18 cellular contexts compared by ENCODE assay signal in the genomic region with DNA sequence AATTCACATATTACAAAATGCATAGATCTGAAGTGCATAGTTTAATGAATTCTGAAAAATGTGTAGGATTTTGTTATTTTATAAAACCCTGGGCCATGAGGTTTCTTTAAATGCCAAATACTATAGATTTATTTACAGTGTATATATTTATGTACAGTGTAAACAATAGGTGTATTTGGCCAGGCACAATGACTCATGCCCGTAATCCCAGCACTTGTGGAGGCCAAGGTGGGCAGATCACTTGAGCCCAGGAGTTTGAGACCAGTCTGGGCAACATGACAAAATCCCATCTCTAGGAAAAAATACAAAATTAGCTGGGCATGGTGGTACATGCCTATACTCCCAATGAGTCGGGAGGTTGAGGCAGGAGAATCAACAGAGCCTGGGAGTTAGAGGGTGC.
DNase-seq lines count a peak whose midpoint lies in the region; ATAC-seq, FAIRE-seq and TF ChIP-seq lines count a peak whose summit lies in the region.
"Had no signal": no experiment of that assay in that cellular context is flagged by ENCODE, and none has a peak within 500 bp of the region (broad histone marks: within the 10 kb centered on the region; RNA-seq: fewer than 3 reads in every experiment).

No MANE protein-coding gene starts in this region.

- no peaks in the 10 kb centered on the region for H3K27me3 ChIP-seq in HCT116 (ENCODE audit: insufficient read depth, low read length)
- no peaks in the 10 kb centered on the region for H3K27me3 ChIP-seq in Panc1 (ENCODE audit: control insufficient read depth, insufficient read depth, low read length)
- no peaks in the 10 kb centered on the region for H3K27me3 ChIP-seq in mesenchymal stem cell (ENCODE audit: control insufficient read depth in 1 of 2, insufficient read depth in 1 of 2, low read length in 2 of 2)
- H3K27me3 ChIP-seq: BLaER1 treated with 17β-estradiol and CSF1 and Interleukin-3, amounts not matched to agents 10 nM and 100 nM had no signal

- no peak overlapping the region for H3K23ac ChIP-seq in mesenchymal stem cell (ENCODE audit: low read length in 2 of 2)

- no peak overlapping the region for H4K8ac ChIP-seq in mesenchymal stem cell (ENCODE audit: low read length)

- peak overlapping the region; percentile 35 for H2AK5ac ChIP-seq in mesenchymal stem cell (ENCODE audit: low read length, severe bottlenecking)

- no peak overlapping the region for H4K91ac ChIP-seq in mesenchymal stem cell (ENCODE audit: low read length)

- no peak for TF ChIP-seq CTCF in A549 (IDR thresholded peaks at IDR 0.05)
- no peak for TF ChIP-seq CTCF in HCT116 (IDR thresholded peaks at IDR 0.05 in 2 of 3, conservative IDR thresholded peaks at IDR 0.05 in 1 of 3; ENCODE audit: borderline replicate concordance in 1 of 3, insufficient read depth in 1 of 3, low read depth in 2 of 3, low read length in 2 of 3)
- TF ChIP-seq CTCF in Panc1 (IDR thresholded peaks at IDR 0.05), result no peak

- no peaks in the 10 kb centered on the region for H4K20me1 ChIP-seq in HCT116 (ENCODE audit: insufficient read depth)

- H2AFZ ChIP-seq in HCT116 (ENCODE audit: low read depth, low read length, poor library complexity, severe bottlenecking), result no peak overlapping the region
- H2AFZ ChIP-seq in mesenchymal stem cell (ENCODE audit: low read depth, low read length), result no peak overlapping the region
- H2AFZ ChIP-seq: GM23338 had no signal

- TF ChIP-seq EP300 in A549 (IDR thresholded peaks at IDR 0.05), result no peak

- TF ChIP-seq POLR2A in A549 (IDR thresholded peaks at IDR 0.05; ENCODE audit: low read length), result no peak
- TF ChIP-seq POLR2A in HCT116 (IDR thresholded peaks at IDR 0.05; ENCODE audit: borderline replicate concordance, extremely low read depth, insufficient read depth, insufficient read length), result no peak
- TF ChIP-seq POLR2A in H54 (IDR thresholded peaks at IDR 0.05; ENCODE audit: low read depth, low read length), result no peak

- WGBS in A549 (ENCODE audit: missing lambda C conversion rate), result 81% methylated on average over 2 of the region's 2 CpGs
- WGBS in mesenchymal stem cell, result 94% methylated on average over 2 of the region's 2 CpGs

- ATAC-seq in A549 (no peak), HCT116 (no peak), Panc1 (no peak)
- ATAC-seq in activated CD4-positive, CD25-positive, alpha-beta regulatory T cell treated with anti-CD3 and anti-CD28 coated beads, Interleukin-2, amount 50 U/mL, for 24 hours, result no peak
- ATAC-seq: GM23338 had no signal

- no peak overlapping the region for H2BK15ac ChIP-seq in mesenchymal stem cell (ENCODE audit: low read depth, poor library complexity, severe bottlenecking)

- H3K27ac ChIP-seq in A549 (peak overlapping the region in 1 of 2 experiments; percentile 51; a peak in 3 of 6 replicates), HCT116 (ENCODE audit: low read depth, low read length) (peak overlapping the region; percentile 61), Panc1 (ENCODE audit: low read length) (peak overlapping the region; percentile 13; the same call in 1 of the 2 replicates), mesenchymal stem cell (ENCODE audit: low read length, poor library complexity, severe bottlenecking) (no peak overlapping the region)
- H3K27ac ChIP-seq: BLaER1 treated with 17β-estradiol and CSF1 and Interleukin-3, amounts not matched to agents 10 nM and 100 nM; KMS-11 had no signal

- H3K4me1 ChIP-seq in A549 (peaks cover 58% of the 10 kb centered on the region), HCT116 (ENCODE audit: control insufficient read depth in 1 of 2, insufficient read depth in 2 of 2, low read length in 2 of 2) (peaks cover 52 to 62% of the 10 kb centered on the region in 2 experiments), Panc1 (ENCODE audit: control insufficient read depth, insufficient read depth, low read length) (peaks cover 40% of the 10 kb centered on the region), mesenchymal stem cell (ENCODE audit: control insufficient read depth, insufficient read depth, low read depth, low read length) (peaks cover 21% of the 10 kb centered on the region)
- H3K4me1 ChIP-seq: HAP-1 had no signal

- H3K4me2 ChIP-seq in A549, result peak overlapping the region; percentile 40
- H3K4me2 ChIP-seq in HCT116 (ENCODE audit: low read length), result peak overlapping the region; percentile 82
- H3K4me2 ChIP-seq in mesenchymal stem cell (ENCODE audit: low read length, poor library complexity, severe bottlenecking), result no peak overlapping the region
- H3K4me2 ChIP-seq: GM23338, KMS-11 had no signal

- CTCF ChIA-PET in A549 (lab: Yijun Ruan, JAX) (interaction anchor here (0.7 to 2.5 kb wide), 6 partner anchors 9 to 1312 kb away, joined by 3 to 14 read pairs (median 4); no protein-coding TSS in a partner anchor), HCT116 (lab: Charles Lee) (interaction anchor here (5.1 kb wide), 1 partner anchor 15 kb away, joined by 32 read pairs; no protein-coding TSS in a partner anchor), Panc1 (lab: Charles Lee) (no interaction called here)

- H3K4me3 ChIP-seq in A549 (no peak overlapping the region), HCT116 (replicated peaks in 1 of 2; ENCODE audit: low read depth in 1 of 2, low read length in 2 of 2) (peak overlapping the region in 1 of 2 experiments; percentile 50; a peak in 3 of 4 replicates), Panc1 (ENCODE audit: low read depth in 2 of 2, low read length in 2 of 2) (no peak overlapping the region), mesenchymal stem cell (ENCODE audit: insufficient read depth in 1 of 2, low read depth in 1 of 2, low read length in 2 of 2) (no peak overlapping the region)
- H3K4me3 ChIP-seq: BLaER1 treated with 17β-estradiol and CSF1 and Interleukin-3, amounts not matched to agents 10 nM and 100 nM; GM23338; HAP-1 had no signal

- intact Hi-C loops in HCT116 (cut with micrococcal nuclease) (loop anchor here (5.0 kb wide), 1 partner anchor 45 kb away; no protein-coding TSS in a partner anchor), Panc1 (cut with micrococcal nuclease; ENCODE audit: unreplicated experiment) (no loop called here)

- H3K18ac ChIP-seq in mesenchymal stem cell (ENCODE audit: low read depth in 1 of 2, low read length in 2 of 2), result no peak overlapping the region

- RAD21 ChIA-PET in HCT116 (lab: Charles Lee; ENCODE audit: low non-redundant PET in 1 of 2, low total read pairs in 2 of 2, uncharacterized antibody in 2 of 2, unreplicated experiment in 2 of 2), result no interaction called here

- peaks cover 29% of the 10 kb centered on the region for H3K79me1 ChIP-seq in mesenchymal stem cell (replicated peaks; ENCODE audit: low read length, poor library complexity, severe bottlenecking)

- POLR2A ChIA-PET in A549 (lab: Yijun Ruan, JAX) (no interaction called here), HCT116 (lab: Charles Lee) (no interaction called here), Panc1 (lab: Charles Lee) (no interaction called here)

- H3K9me2 ChIP-seq in HCT116 (ENCODE audit: insufficient read depth), result no peaks in the 10 kb centered on the region

- no peak overlapping the region for H3K14ac ChIP-seq in mesenchymal stem cell (ENCODE audit: low read length in 2 of 2)

- no peak overlapping the region for H2BK5ac ChIP-seq in mesenchymal stem cell (ENCODE audit: low read depth, low read length, poor library complexity, severe bottlenecking)

- H3K9ac ChIP-seq in HCT116 (ENCODE audit: low read length), result no peak overlapping the region; the same call in 1 of the 2 replicates
- no peak overlapping the region for H3K9ac ChIP-seq in mesenchymal stem cell (ENCODE audit: low read length)
- H3K9ac ChIP-seq: BLaER1 treated with 17β-estradiol and CSF1 and Interleukin-3, amounts not matched to agents 10 nM and 100 nM; KMS-11 had no signal

- H3K36me3 ChIP-seq in HCT116 (ENCODE audit: control insufficient read depth in 1 of 2, insufficient read depth in 2 of 2, low read length in 2 of 2) (no peaks in the 10 kb centered on the region), Panc1 (ENCODE audit: control insufficient read depth, insufficient read depth, low read length) (no peaks in the 10 kb centered on the region; the same call in 1 of the 2 replicates), mesenchymal stem cell (ENCODE audit: control insufficient read depth in 1 of 2, insufficient read depth in 2 of 2, low read depth in 1 of 2, low read length in 2 of 2) (no peaks in the 10 kb centered on the region)
- H3K36me3 ChIP-seq: HAP-1 had no signal

- BruUV-seq in HCT116 (replicated peaks; lab: Mats Ljungman, UMichigan) (no TSS peak), Panc1 (replicated peaks; lab: Mats Ljungman, UMichigan) (no TSS peak)

- in situ Hi-C loops in Panc1 (cut with HindIII; ENCODE audit: low pct_unique_long_range_greater_than_20kb, low sequenced_read_pairs), result no loop called here

- TF ChIP-seq RAD21 in A549 (conservative IDR thresholded peaks at IDR 0.05 in 1 of 2, IDR thresholded peaks at IDR 0.05 in 1 of 2) (no peak), HCT116 (IDR thresholded peaks at IDR 0.05; ENCODE audit: low read depth) (no peak)

- no peak overlapping the region for H3K4ac ChIP-seq in mesenchymal stem cell (ENCODE audit: low read depth in 1 of 2, low read length in 2 of 2)

- H3K9me3 ChIP-seq in A549, result no peaks in the 10 kb centered on the region
- H3K9me3 ChIP-seq in HCT116 (ENCODE audit: control insufficient read depth in 1 of 2, insufficient read depth in 1 of 2, low read depth in 1 of 2, low read length in 2 of 2), result peaks cover 0 to 4% of the 10 kb centered on the region in 2 experiments; a peak in 1 of 4 replicates
- no peaks in the 10 kb centered on the region for H3K9me3 ChIP-seq in Panc1 (ENCODE audit: control insufficient read depth, insufficient read depth, low read depth, low read length)
- no peaks in the 10 kb centered on the region for H3K9me3 ChIP-seq in mesenchymal stem cell (ENCODE audit: control insufficient read depth, low read length)
- H3K9me3 ChIP-seq: HAP-1 had no signal

- DNase-seq in A549 (ENCODE audit: low read depth in 1 of 2, low spot score in 1 of 2) (no peak), HCT116 (ENCODE audit: low read depth, low spot score) (no peak), Panc1 (ENCODE audit: low read depth, low spot score) (no peak), mesenchymal stem cell (no peak), NCI-H146 (lab: John Stamatoyannopoulos, UW) (no peak), H54 (ENCODE audit: insufficient read length, low spot score) (no peak)
- DNase-seq: 8988T; ACHN; CD4-positive, CD25-positive, alpha-beta regulatory T cell; DND-41; GDM1; HFFc6 had no signal

- no peak overlapping the region for H2BK12ac ChIP-seq in mesenchymal stem cell (ENCODE audit: low read length in 2 of 2)

- no peaks in the 10 kb centered on the region for H3K79me2 ChIP-seq in HCT116 (ENCODE audit: insufficient read depth, low read length)

- FAIRE-seq in A549 (lab: Jason Lieb, UNC) (no peak), H54 (lab: Jason Lieb, UNC) (no peak)
- FAIRE-seq: GM12892 had no signal

- H2BK120ac ChIP-seq in mesenchymal stem cell (ENCODE audit: low read depth, low read length), result no peak overlapping the region

TF ChIP-seq in A549, 52 proteins besides CTCF, POLR2A, EP300 and RAD21 (continues in another document):
- TF ChIP-seq KDM5A (IDR thresholded peaks at IDR 0.05) (no peak), RCOR1 (IDR thresholded peaks at IDR 0.05; ENCODE audit: low read depth, low read length) (no peak), PHF8 (IDR thresholded peaks at IDR 0.05; ENCODE audit: borderline replicate concordance, low read depth) (no peak)

TF ChIP-seq in HCT116, 20 proteins besides CTCF, POLR2A, EP300 and RAD21:
- TF ChIP-seq FOSL1 (IDR thresholded peaks at IDR 0.05; ENCODE audit: low read depth) (peak; percentile 6; the same call in 1 of the 2 replicates), POLR2AphosphoS5 (IDR thresholded peaks at IDR 0.05; ENCODE audit: low read depth, low read length) (no peak)
